Comparison of ENCODE assay signal across 8 cellular contexts in genomic region chr3:32237670-32238026, GRCh38. TPM values are rescaled to one million over a fixed set of nuclear protein-coding genes. Genes with fewer than 3 reads are reported as not detected.
A peak's percentile ranks its signal among the peaks of the same experiment; 100 is the strongest.
DNase-seq lines count a peak whose midpoint lies in the region; ATAC-seq, FAIRE-seq and TF ChIP-seq lines count a peak whose summit lies in the region.

No MANE protein-coding gene starts in this region.

- H3K36me3 ChIP-seq in ACC112 (ENCODE audit: insufficient read depth, low read length) (no peaks in the 10 kb centered on the region), OCI-LY3 (replicated peaks; ENCODE audit: low read depth, low read length) (no peaks in the 10 kb centered on the region), H1 (ENCODE audit: control insufficient read depth in 2 of 4, insufficient read depth in 4 of 4, low read length in 3 of 4) (no peaks in the 10 kb centered on the region; a peak in 1 of 8 replicates), adrenal gland (replicated peaks in 1 of 2) (no peaks in the 10 kb centered on the region)

- no peak overlapping the region for H4K5ac ChIP-seq in H1 (ENCODE audit: insufficient read length, low read depth, low read length)

- H3K14ac ChIP-seq in H1 (ENCODE audit: insufficient read length): no peak overlapping the region

- H3K9me3 ChIP-seq in OCI-LY3 (ENCODE audit: insufficient read depth, low read length) (no peaks in the 10 kb centered on the region), H1 (ENCODE audit: insufficient read depth in 2 of 2, low read depth in 1 of 2, low read length in 1 of 2) (peaks cover 4 to 6% of the 10 kb centered on the region in 2 experiments; a peak in 2 of 4 replicates), adrenal gland (replicated peaks in 1 of 3) (no peaks in the 10 kb centered on the region)

- H3K4me2 ChIP-seq in OCI-LY3 (ENCODE audit: low read length): peak overlapping the region; percentile 89
- peak overlapping the region; percentile 93 to 94 for H3K4me2 ChIP-seq in H1 (ENCODE audit: insufficient read depth in 1 of 2, low read depth in 2 of 2, low read length in 2 of 2)

- H3K4me3 ChIP-seq in ACC112 (ENCODE audit: low read depth, low read length) (peak overlapping the region; percentile 85), OCI-LY3 (ENCODE audit: low read length) (peak overlapping the region; percentile 88), H1 (ENCODE audit: extremely low read depth in 1 of 4, insufficient read depth in 2 of 4, low read depth in 3 of 4, low read length in 4 of 4) (peak overlapping the region; percentile 53 to 72 (median 57)), adrenal gland (peak overlapping the region in 2 of 4 donors; percentile 76 to 91)

- no peak overlapping the region for H3K9ac ChIP-seq in OCI-LY3 (ENCODE audit: low read length)
- H3K9ac ChIP-seq in H1 (replicated peaks in 1 of 4; ENCODE audit: extremely low read depth in 1 of 4, low read depth in 3 of 4, low read length in 3 of 4): 0 out of 7 replicates have a peak overlapping the region, but pooled peaks of 1 of the 4 experiments have one; percentile 23

- H2BK120ac ChIP-seq in H1 (replicated peaks; ENCODE audit: low read depth, low read length): no peak overlapping the region

- H2BK15ac ChIP-seq in H1 (ENCODE audit: low read length): no peak overlapping the region

- intact Hi-C loops in adrenal gland (cut with DNase I): no loop called here

- TF ChIP-seq CTCF in OCI-LY3 (IDR thresholded peaks at IDR 0.05; ENCODE audit: low read depth, low read length): no peak
- no peak for TF ChIP-seq CTCF in H1 (IDR thresholded peaks at IDR 0.05; ENCODE audit: control extremely low read depth in 1 of 3, insufficient read depth in 1 of 3, low read depth in 1 of 3, low read length in 3 of 3)
- no peak for TF ChIP-seq CTCF in nephron progenitor cell (IDR thresholded peaks at IDR 0.05)
- TF ChIP-seq CTCF in adrenal gland (IDR thresholded peaks at IDR 0.05): no peak

- H2BK12ac ChIP-seq in H1 (ENCODE audit: low read depth, low read length): no peak overlapping the region

- POLR2A ChIA-PET in H1 (lab: Charles Lee; ENCODE audit: partially characterized antibody): no interaction called here

- TF ChIP-seq POLR2A in H1 (IDR thresholded peaks at IDR 0.05; ENCODE audit: control extremely low read depth in 1 of 2, low read depth in 2 of 2, low read length in 2 of 2) (no peak), adrenal gland (IDR thresholded peaks at IDR 0.05) (no peak)

- no peak for TF ChIP-seq RAD21 in H1 (IDR thresholded peaks at IDR 0.05 in 1 of 2, conservative IDR thresholded peaks at IDR 0.05 in 1 of 2; ENCODE audit: low read depth in 2 of 2, low read length in 2 of 2)

- H3K4me1 ChIP-seq in ACC112 (ENCODE audit: control insufficient read depth, insufficient read depth, low read length, unreplicated experiment): peaks cover 7% of the 10 kb centered on the region
- H3K4me1 ChIP-seq in OCI-LY3 (ENCODE audit: low read length): peaks cover 11% of the 10 kb centered on the region
- peaks cover 0 to 8% (median 4%) of the 10 kb centered on the region in 4 experiments; a peak in 5 of 7 replicates for H3K4me1 ChIP-seq in H1 (replicated peaks in 1 of 4; ENCODE audit: control insufficient read depth in 3 of 4, insufficient read depth in 4 of 4, low read length in 3 of 4)
- peaks cover 6 to 14% of the 10 kb centered on the region in 2 donors for H3K4me1 ChIP-seq in adrenal gland (replicated peaks in 1 of 2)

- peak overlapping the region; percentile 23; the same call in 1 of the 2 replicates for H4K8ac ChIP-seq in H1 (ENCODE audit: extremely low read depth, insufficient read depth, low read length)

- DNase-seq in H1 (ENCODE audit: low read depth in 1 of 2, low spot score in 2 of 2) (no peak), nephron progenitor cell (no peak), LoVo (ENCODE audit: low spot score) (no peak), glomerular visceral epithelial cell (ENCODE audit: extremely low spot score) (no peak), adrenal gland (no peak)

- H2BK20ac ChIP-seq in H1 (ENCODE audit: low read length): no peak overlapping the region

- peaks cover 16% of the 10 kb centered on the region; the same call in 1 of the 2 replicates for H3K23me2 ChIP-seq in H1 (ENCODE audit: low read depth, low read length)

- no peaks in the 10 kb centered on the region; the same call in 1 of the 2 replicates for H3K79me1 ChIP-seq in H1 (ENCODE audit: low read depth, low read length)

- TF ChIP-seq EP300 in H1 (IDR thresholded peaks at IDR 0.05; ENCODE audit: borderline replicate concordance in 1 of 2, low read depth in 2 of 2, low read length in 2 of 2): no peak

- H3K23ac ChIP-seq in H1 (ENCODE audit: insufficient read length): no peak overlapping the region

- no peak overlapping the region for H3K27ac Mint-ChIP-seq in nephron progenitor cell

- H3K18ac ChIP-seq in H1 (ENCODE audit: extremely low read depth, low read length): peak overlapping the region; percentile 4; the same call in 1 of the 2 replicates

- peak overlapping the region; percentile 91 for H2AFZ ChIP-seq in ACC112 (ENCODE audit: low read length, unreplicated experiment)
- no peak overlapping the region for H2AFZ ChIP-seq in OCI-LY3 (ENCODE audit: low read depth, low read length)
- H2AFZ ChIP-seq in H1 (ENCODE audit: low read length): peak overlapping the region; percentile 88

- peaks cover 30% of the 10 kb centered on the region for H3K36me3 Mint-ChIP-seq in nephron progenitor cell (ENCODE audit: low read depth)

- H3K4me1 Mint-ChIP-seq in nephron progenitor cell: peaks cover 40% of the 10 kb centered on the region

- H3K27me3 Mint-ChIP-seq in nephron progenitor cell (ENCODE audit: low read depth, poor library complexity): peaks cover 48% of the 10 kb centered on the region

- peak overlapping the region; percentile 82 for H3K4me3 Mint-ChIP-seq in nephron progenitor cell

- H3K9me3 Mint-ChIP-seq in nephron progenitor cell: peaks cover 29% of the 10 kb centered on the region

- peaks cover 11% of the 10 kb centered on the region for H3K79me2 ChIP-seq in ACC112 (ENCODE audit: control insufficient read depth, insufficient read depth, low read length, unreplicated experiment)
- H3K79me2 ChIP-seq in OCI-LY3 (ENCODE audit: low read length): no peaks in the 10 kb centered on the region
- peaks cover 0 to 12% of the 10 kb centered on the region in 2 experiments; a peak in 1 of 4 replicates for H3K79me2 ChIP-seq in H1 (ENCODE audit: control insufficient read depth in 1 of 2, insufficient read depth in 2 of 2, low read length in 2 of 2)

- FAIRE-seq in H1 (lab: Jason Lieb, UNC): no peak

- H3K4ac ChIP-seq in H1 (replicated peaks; ENCODE audit: insufficient read length, low read depth, low read length): no peak overlapping the region

- H3K56ac ChIP-seq in H1 (replicated peaks; ENCODE audit: insufficient read length, low read depth, low read length): no peak overlapping the region

- WGBS in H1 (ENCODE audit: extremely low coverage in 1 of 2, insufficient coverage in 1 of 2, insufficient read length in 1 of 2, insufficient replicate concordance in 2 of 2, low coverage in 1 of 2, low lambda C conversion rate in 2 of 2, missing lambda C conversion rate in 1 of 2), 2 experiments: 18% methylated on average over 13 of the region's 13 CpGs; no CpG with 5 or more reads in 1 of the 2 experiments
- WGBS in adrenal gland, 4 donors: 31 to 45% (median 35%) methylated on average over 13 of the region's 13 CpGs

- H3K27ac ChIP-seq in ACC112 (ENCODE audit: low read depth, low read length) (no peak overlapping the region), OCI-LY3 (ENCODE audit: low read length) (no peak overlapping the region), H1 (ENCODE audit: low read depth, low read length) (no peak overlapping the region), adrenal gland (peak overlapping the region in 1 of 5 donors; percentile 57)

- H4K20me1 ChIP-seq in OCI-LY3 (ENCODE audit: insufficient read depth, low read length): 0 out of 2 replicates have a peak, but pooled peaks cover 3% of the 10 kb centered on the region
- H4K20me1 ChIP-seq in H1 (replicated peaks in 1 of 2; ENCODE audit: control insufficient read depth in 1 of 2, insufficient read depth in 2 of 2, low read length in 2 of 2): peaks cover 0 to 2% of the 10 kb centered on the region in 2 experiments

- H4K91ac ChIP-seq in H1 (replicated peaks; ENCODE audit: insufficient read length, low read length): no peak overlapping the region

- CTCF ChIA-PET in H1 (lab: Charles Lee; ENCODE audit: partially characterized antibody): interaction anchor here (0.7 to 1.3 kb wide), 3 partner anchors 14 to 86 kb away, joined by 4 read pairs; no protein-coding TSS in a partner anchor

- H3K27me3 ChIP-seq in ACC112 (ENCODE audit: insufficient read depth, low read length) (peaks cover 9% of the 10 kb centered on the region; the same call in 1 of the 2 replicates), OCI-LY3 (ENCODE audit: low read depth, low read length) (0 out of 2 replicates have a peak, but pooled peaks cover 6% of the 10 kb centered on the region), H1 (replicated peaks in 1 of 4; ENCODE audit: control insufficient read depth in 3 of 4, extremely low read depth in 1 of 4, insufficient read depth in 3 of 4, low read length in 3 of 4) (peaks cover 2 to 31% (median 19%) of the 10 kb centered on the region in 4 experiments), adrenal gland (no peaks in the 10 kb centered on the region)

- H2BK5ac ChIP-seq in H1 (ENCODE audit: low read depth, low read length): no peak overlapping the region

- ATAC-seq in HG03565 (IDR thresholded peaks at IDR 0.05; ENCODE audit: unreplicated experiment): no peak

- H2AK5ac ChIP-seq in H1 (ENCODE audit: low read depth, low read length): no peak overlapping the region

TF ChIP-seq in H1, 55 proteins besides CTCF, POLR2A, EP300 and RAD21:
- TF ChIP-seq EZH2 (IDR thresholded peaks at IDR 0.05; ENCODE audit: low read depth, low read length, severe bottlenecking) (peak; percentile 48), RNF2 (IDR thresholded peaks at IDR 0.05; ENCODE audit: borderline replicate concordance, low read depth, low read length, missing control alignments, poor library complexity, severe bottlenecking) (no peak), BRCA1 (IDR thresholded peaks at IDR 0.05; ENCODE audit: low read depth, low read length) (no peak), SUZ12 (IDR thresholded peaks at IDR 0.05; ENCODE audit: low read length) (peak; percentile 45; the same call in 1 of the 2 replicates), FOSL1 (IDR thresholded peaks at IDR 0.05; ENCODE audit: insufficient read depth, low read depth, low read length) (no peak)

RNA-seq across cellular contexts. Expression of gene CMTM8, which starts 0.8 kb away (rescaled TPM):
- total RNA-seq in H1 (2021; fragmentation: NEBNext Ultra II Directional; extraction: Animal tissue kit (Norgen Biotek cat#: 25700)): 10.5 and 11.7 TPM in 2 replicates
- polyA plus RNA-seq in H1 (2011; rRNA removed) (19.5 and 22.4 TPM in 2 replicates), adrenal gland (10 to 100 TPM in 2 of 3 donors, 1 to 10 TPM in 1; 3.3 to 16.6 (median 12.8) TPM)
- 15.5 TPM for polyA plus RNA-seq in H1 (2011; cell fraction: cytosol; rRNA removed)
- polyA plus RNA-seq in H1 (2011; cell fraction: nucleus; rRNA removed): 13.2 TPM
- polyA plus RNA-seq in H1 (2012, experiment 1 of 2): 6.1 to 11.3 TPM (median 9.6 TPM) in 4 replicates
- polyA plus RNA-seq in H1 (2012, experiment 2 of 2): 9.6 TPM
- polyA plus RNA-seq in H1 (2013, experiment 1 of 2): 14.0 TPM
- polyA plus RNA-seq in H1 (2013, experiment 2 of 2): 17.1 TPM
- 6.5 and 8.3 TPM in 2 replicates for polyA minus RNA-seq in H1 (2011; rRNA and poly(A)+ RNA removed)
- 11.2 TPM for polyA minus RNA-seq in H1 (2011; cell fraction: cytosol; rRNA and poly(A)+ RNA removed)
- 12.4 TPM for polyA minus RNA-seq in H1 (2011; cell fraction: nucleus; rRNA and poly(A)+ RNA removed)
- total RNA-seq in adrenal gland: 10 to 100 TPM in 6 of 8 donors, 1 to 10 TPM in 2; 8.2 to 24.1 (median 16.2) TPM
